In the genomic region with DNA sequence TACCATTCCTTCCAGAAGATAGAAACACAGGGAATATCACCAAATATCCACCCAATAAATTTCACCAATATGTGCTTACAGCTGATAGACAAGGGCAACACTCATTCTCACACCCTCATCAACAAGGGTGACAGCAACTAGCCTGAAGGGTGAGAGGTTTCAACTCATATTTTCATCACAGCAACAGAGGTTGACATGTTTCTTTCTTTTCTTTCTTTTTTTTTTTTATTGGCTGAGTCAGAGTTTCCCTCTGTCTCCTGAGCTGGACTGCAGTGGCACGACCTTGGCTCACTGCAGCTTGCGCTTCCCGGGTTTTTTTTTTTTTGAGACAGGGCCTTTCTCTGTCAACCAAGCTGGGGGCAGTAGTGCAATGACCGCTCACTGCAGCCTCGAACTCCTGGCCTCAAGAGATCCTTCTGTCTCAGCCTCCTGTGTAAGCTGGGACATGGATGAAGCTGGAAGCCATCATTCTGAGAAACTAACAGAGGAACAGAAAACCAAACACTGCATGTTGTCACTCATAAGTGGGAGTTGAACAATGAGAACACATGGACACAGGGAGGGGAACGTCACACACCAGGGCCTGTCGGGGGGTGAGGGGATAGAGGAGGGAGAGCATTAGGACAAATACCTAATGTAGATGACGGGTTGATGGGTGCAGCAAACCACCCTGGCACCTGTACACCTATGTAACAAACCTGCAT, we compare ENCODE assay signal across 1 cellular context.
TF ChIP-seq lines count a peak whose summit lies in the region.

No MANE protein-coding gene starts in this region.

TF ChIP-seq in HepG2, 621 proteins besides CTCF, POLR2A, EP300 and RAD21:
- TF ChIP-seq ZNF550 (CRISPR knock-in tag; IDR thresholded peaks at IDR 0.05; ENCODE audit: borderline replicate concordance) (no peak), ZNF251 (CRISPR knock-in tag; IDR thresholded peaks at IDR 0.05) (no peak), ISX (CRISPR knock-in tag; conservative IDR thresholded peaks at IDR 0.05) (no peak)
- TF ChIP-seq, protein P1, sequence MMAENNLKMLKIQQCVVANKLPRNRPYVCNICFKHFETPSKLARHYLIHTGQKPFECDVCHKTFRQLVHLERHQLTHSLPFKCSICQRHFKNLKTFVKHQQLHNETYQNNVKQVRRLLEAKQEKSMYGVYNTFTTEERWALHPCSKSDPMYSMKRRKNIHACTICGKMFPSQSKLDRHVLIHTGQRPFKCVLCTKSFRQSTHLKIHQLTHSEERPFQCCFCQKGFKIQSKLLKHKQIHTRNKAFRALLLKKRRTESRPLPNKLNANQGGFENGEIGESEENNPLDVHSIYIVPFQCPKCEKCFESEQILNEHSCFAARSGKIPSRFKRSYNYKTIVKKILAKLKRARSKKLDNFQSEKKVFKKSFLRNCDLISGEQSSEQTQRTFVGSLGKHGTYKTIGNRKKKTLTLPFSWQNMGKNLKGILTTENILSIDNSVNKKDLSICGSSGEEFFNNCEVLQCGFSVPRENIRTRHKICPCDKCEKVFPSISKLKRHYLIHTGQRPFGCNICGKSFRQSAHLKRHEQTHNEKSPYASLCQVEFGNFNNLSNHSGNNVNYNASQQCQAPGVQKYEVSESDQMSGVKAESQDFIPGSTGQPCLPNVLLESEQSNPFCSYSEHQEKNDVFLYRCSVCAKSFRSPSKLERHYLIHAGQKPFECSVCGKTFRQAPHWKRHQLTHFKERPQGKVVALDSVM (CRISPR knock-in tag; IDR thresholded peaks at IDR 0.05) = peak; percentile 48; the same call in 1 of the 2 replicates
